In genomic region chr12:56679834-56680575, GRCh38 we compare ENCODE assay signal across 1 cellular context.
TF ChIP-seq lines count a peak whose summit lies in the region.

No MANE protein-coding gene starts in this region.

TF ChIP-seq in HepG2, 621 proteins besides CTCF, POLR2A, EP300 and RAD21:
- no peak for TF ChIP-seq ZFYVE20 (CRISPR knock-in tag; IDR thresholded peaks at IDR 0.05; ENCODE audit: borderline replicate concordance, low read depth)
- TF ChIP-seq MTA3 (CRISPR knock-in tag; IDR thresholded peaks at IDR 0.05): no peak
- TF ChIP-seq ZNF350 (CRISPR knock-in tag; IDR thresholded peaks at IDR 0.05; ENCODE audit: borderline replicate concordance, low read depth): no peak
